27 cellular contexts compared by ENCODE assay signal in genomic region chr18:77077401-77077800, GRCh38. TPM values are rescaled to one million over a fixed set of nuclear protein-coding genes. Genes with fewer than 3 reads are reported as not detected.
DNase-seq lines count a peak whose midpoint lies in the region; ATAC-seq and TF ChIP-seq lines count a peak whose summit lies in the region.
"Had no signal": no experiment of that assay in that cellular context is flagged by ENCODE, and none has a peak within 500 bp of the region (broad histone marks: within the 10 kb centered on the region; RNA-seq: fewer than 3 reads in every experiment).

No MANE protein-coding gene starts in this region.

- H3K4me3 Mint-ChIP-seq in CD8-positive, alpha-beta memory T cell = peak overlapping the region in 2 of 7 donors; percentile 32 to 38
- no peak overlapping the region for H3K4me3 Mint-ChIP-seq in activated CD8-positive, alpha-beta memory T cell treated with anti-CD3 and anti-CD28 coated beads, Interleukin-2, amount 10 ng/mL, durations not matched to agents 7 days and 5 days
- no peak overlapping the region for H3K4me3 Mint-ChIP-seq in natural killer cell treated with Interleukin-12 subunit alpha and Interleukin-12 subunit beta and Interleukin-15 and Interleukin-18, amount 100 ng/mL, for 72 hours
- H3K4me3 Mint-ChIP-seq: activated CD4-positive, alpha-beta T cell treated with anti-CD3 and anti-CD28 coated beads, Interleukin-2, amount 10 ng/mL, durations not matched to agents 7 days and 5 days; nephron had no signal

- H3K36me3 ChIP-seq in CD8-positive, alpha-beta memory T cell (ENCODE audit: insufficient read depth, low read length) = no peaks in the 10 kb centered on the region
- H3K36me3 ChIP-seq in osteoblast (ENCODE audit: insufficient read depth, low read length) = no peaks in the 10 kb centered on the region
- H3K36me3 ChIP-seq: left ventricle myocardium inferior, ovary had no signal

- H3K36me3 Mint-ChIP-seq in CD8-positive, alpha-beta memory T cell = peaks cover 0 to 55% (median 11%) of the 10 kb centered on the region in 3 donors
- H3K36me3 Mint-ChIP-seq in activated CD8-positive, alpha-beta memory T cell treated with anti-CD3 and anti-CD28 coated beads, Interleukin-2, amount 10 ng/mL, durations not matched to agents 7 days and 5 days = peaks cover 54% of the 10 kb centered on the region
- H3K36me3 Mint-ChIP-seq in natural killer cell treated with Interleukin-12 subunit alpha and Interleukin-12 subunit beta and Interleukin-15 and Interleukin-18, amount 100 ng/mL, for 72 hours = peaks cover 9% of the 10 kb centered on the region

- H3K4me1 ChIP-seq in CD8-positive, alpha-beta memory T cell (ENCODE audit: insufficient read depth, low read length) = peaks cover 49% of the 10 kb centered on the region
- peaks cover 19% of the 10 kb centered on the region for H3K4me1 ChIP-seq in osteoblast (ENCODE audit: insufficient read depth, low read length)

- no peak overlapping the region for H3K4me2 ChIP-seq in osteoblast (ENCODE audit: insufficient read depth, low read length)

- CTCF ChIA-PET in CD8-positive, alpha-beta memory T cell (lab: Charles Lee) = no interaction called here
- CTCF ChIA-PET in activated CD8-positive, alpha-beta memory T cell treated with anti-CD3 and anti-CD28 coated beads, Interleukin-2, amount 10 ng/mL, durations not matched to agents 7 days and 5 days (lab: Charles Lee) = interaction anchor here (1.4 kb wide), 1 partner anchor 46 kb away, joined by 5 read pairs; no protein-coding TSS in a partner anchor

- no peak for ATAC-seq in activated CD8-positive, alpha-beta memory T cell treated with anti-CD3 and anti-CD28 coated beads, Interleukin-2, amount 10 ng/mL, durations not matched to agents 7 days and 5 days
- no peak for ATAC-seq in natural killer cell treated with Interleukin-12 subunit alpha and Interleukin-12 subunit beta and Interleukin-15 and Interleukin-18, amount 100 ng/mL, for 72 hours
- ATAC-seq in GM18502 (IDR thresholded peaks at IDR 0.05; ENCODE audit: poor library complexity, unreplicated experiment) (no peak), HG03521 (IDR thresholded peaks at IDR 0.05; ENCODE audit: unreplicated experiment) (no peak)
- ATAC-seq: body of pancreas; K562; stimulated activated naive CD8-positive, alpha-beta T cell treated with anti-CD3 and anti-CD28 coated beads, Interleukin-15, Interleukin-2, amounts not matched to agents 100 U/mL and 50 U/mL, for 24 hours had no signal

- H3K79me2 ChIP-seq in osteoblast (ENCODE audit: insufficient read depth, low read length) = no peaks in the 10 kb centered on the region

- no peak overlapping the region for H3K27ac ChIP-seq in CD8-positive, alpha-beta memory T cell (ENCODE audit: low read depth, low read length)
- no peak overlapping the region for H3K27ac ChIP-seq in osteoblast (ENCODE audit: low read depth, low read length)
- H3K27ac ChIP-seq: body of pancreas, C4-2B, left ventricle myocardium inferior, ovary had no signal

- no peaks in the 10 kb centered on the region for H3K27me3 Mint-ChIP-seq in CD8-positive, alpha-beta memory T cell
- no peaks in the 10 kb centered on the region for H3K27me3 Mint-ChIP-seq in activated CD8-positive, alpha-beta memory T cell treated with anti-CD3 and anti-CD28 coated beads, Interleukin-2, amount 10 ng/mL, durations not matched to agents 7 days and 5 days
- no peaks in the 10 kb centered on the region for H3K27me3 Mint-ChIP-seq in natural killer cell treated with Interleukin-12 subunit alpha and Interleukin-12 subunit beta and Interleukin-15 and Interleukin-18, amount 100 ng/mL, for 72 hours
- H3K27me3 Mint-ChIP-seq: activated CD4-positive, alpha-beta T cell treated with anti-CD3 and anti-CD28 coated beads, Interleukin-2, amount 10 ng/mL, durations not matched to agents 7 days and 5 days had no signal

- peak; percentile 50 for DNase-seq in activated CD8-positive, alpha-beta memory T cell treated with anti-CD3 and anti-CD28 coated beads for 24 hours
- no peak for DNase-seq in activated CD8-positive, alpha-beta memory T cell treated with anti-CD3 and anti-CD28 coated beads, Interleukin-2, amount 50 U/mL, for 4 hours
- no peak for DNase-seq in CD8-positive, alpha-beta memory T cell
- DNase-seq in activated CD8-positive, alpha-beta memory T cell treated with anti-CD3 and anti-CD28 coated beads, Interleukin-2, amount 10 ng/mL, durations not matched to agents 7 days and 5 days = no peak
- DNase-seq in natural killer cell treated with Interleukin-12 subunit alpha and Interleukin-12 subunit beta and Interleukin-15 and Interleukin-18, amount 100 ng/mL, for 72 hours (ENCODE audit: low spot score) = no peak
- no peak for DNase-seq in osteoblast (ENCODE audit: insufficient read length, low spot score, missing footprints)
- DNase-seq: 8988T; activated CD4-positive, alpha-beta T cell treated with anti-CD3 and anti-CD28 coated beads, Interleukin-2, amount 10 ng/mL, durations not matched to agents 7 days and 5 days; body of pancreas; cerebellar nuclear complex; islet precursor cell; left ventricle myocardium inferior; midbrain; NCI-H1092; NCI-H1694; NCI-H2171; NCI-H510A; ovary; SIG-M5; stimulated activated naive CD8-positive, alpha-beta T cell treated with anti-CD3 and anti-CD28 coated beads, Interleukin-15, Interleukin-2, amounts not matched to agents 100 U/mL and 50 U/mL, for 24 hours; T-helper 9 cell had no signal

- H3K27ac Mint-ChIP-seq in CD8-positive, alpha-beta memory T cell = peak overlapping the region in 6 of 8 donors; percentile 65 to 90 (median 80)
- peak overlapping the region; percentile 41 for H3K27ac Mint-ChIP-seq in activated CD8-positive, alpha-beta memory T cell treated with anti-CD3 and anti-CD28 coated beads, Interleukin-2, amount 10 ng/mL, durations not matched to agents 7 days and 5 days
- peak overlapping the region; percentile 90 to 97 for H3K27ac Mint-ChIP-seq in natural killer cell treated with Interleukin-12 subunit alpha and Interleukin-12 subunit beta and Interleukin-15 and Interleukin-18, amount 100 ng/mL, for 72 hours
- H3K27ac Mint-ChIP-seq: activated T-helper 2 cell treated with anti-CD3 and anti-CD28 coated beads, Interferon-gamma antibody, Interleukin-2, Interleukin-4, amounts not matched to agents 10 μg/mL and 5 μg/mL and 100 μg/mL, durations not matched to agents 14 hours and 24 hours and 36 hours had no signal

- no peaks in the 10 kb centered on the region for H3K9me3 Mint-ChIP-seq in CD8-positive, alpha-beta memory T cell
- no peaks in the 10 kb centered on the region for H3K9me3 Mint-ChIP-seq in activated CD8-positive, alpha-beta memory T cell treated with anti-CD3 and anti-CD28 coated beads, Interleukin-2, amount 10 ng/mL, durations not matched to agents 7 days and 5 days (ENCODE audit: low read depth)
- no peaks in the 10 kb centered on the region for H3K9me3 Mint-ChIP-seq in natural killer cell treated with Interleukin-12 subunit alpha and Interleukin-12 subunit beta and Interleukin-15 and Interleukin-18, amount 100 ng/mL, for 72 hours
- H3K9me3 Mint-ChIP-seq: activated CD4-positive, alpha-beta T cell treated with anti-CD3 and anti-CD28 coated beads, Interleukin-2, amount 10 ng/mL, durations not matched to agents 7 days and 5 days; activated T-helper 2 cell treated with anti-CD3 and anti-CD28 coated beads, Interferon-gamma antibody, Interleukin-2, Interleukin-4, amounts not matched to agents 10 μg/mL and 5 μg/mL and 100 μg/mL, durations not matched to agents 14 hours and 24 hours and 36 hours had no signal

- TF ChIP-seq CTCF in osteoblast (IDR thresholded peaks at IDR 0.05; ENCODE audit: extremely low read depth, low read depth, low read length) = no peak

- POLR2A ChIA-PET in CD8-positive, alpha-beta memory T cell (lab: Charles Lee) = no interaction called here

- no peaks in the 10 kb centered on the region for H3K27me3 ChIP-seq in CD8-positive, alpha-beta memory T cell (ENCODE audit: insufficient read depth, low read length, poor library complexity, severe bottlenecking)
- H3K27me3 ChIP-seq in osteoblast (ENCODE audit: insufficient read depth, low read length) = no peaks in the 10 kb centered on the region
- H3K27me3 ChIP-seq: body of pancreas, ovary had no signal

- no peak overlapping the region for H2AFZ ChIP-seq in osteoblast (ENCODE audit: low read length)

- H3K4me1 Mint-ChIP-seq in CD8-positive, alpha-beta memory T cell = peaks cover 80 to 99% (median 94%) of the 10 kb centered on the region in 3 donors
- peaks cover 78% of the 10 kb centered on the region for H3K4me1 Mint-ChIP-seq in activated CD8-positive, alpha-beta memory T cell treated with anti-CD3 and anti-CD28 coated beads, Interleukin-2, amount 10 ng/mL, durations not matched to agents 7 days and 5 days
- peaks cover 76 to 88% of the 10 kb centered on the region in 2 donors for H3K4me1 Mint-ChIP-seq in natural killer cell treated with Interleukin-12 subunit alpha and Interleukin-12 subunit beta and Interleukin-15 and Interleukin-18, amount 100 ng/mL, for 72 hours (ENCODE audit: low read depth in 2 of 2)

- H4K20me1 ChIP-seq in osteoblast (ENCODE audit: insufficient read depth, low read length) = no peaks in the 10 kb centered on the region

- no peak overlapping the region for H3K4me3 ChIP-seq in CD8-positive, alpha-beta memory T cell (ENCODE audit: low read length)
- H3K4me3 ChIP-seq in osteoblast (ENCODE audit: insufficient read depth, low read length) = no peak overlapping the region
- H3K4me3 ChIP-seq: body of pancreas, K562, left ventricle myocardium inferior, ovary had no signal

- H3K9me3 ChIP-seq in CD8-positive, alpha-beta memory T cell (ENCODE audit: low read length) = no peaks in the 10 kb centered on the region
- no peaks in the 10 kb centered on the region for H3K9me3 ChIP-seq in osteoblast (ENCODE audit: low read depth, low read length)
- H3K9me3 ChIP-seq: body of pancreas, left ventricle myocardium inferior, ovary had no signal

RNA-seq across cellular contexts. Expression of gene MBP, which starts 55.2 kb away (rescaled TPM):
- 10 to 100 TPM; 59.5 to 60.0 TPM for total RNA-seq in CD8-positive, alpha-beta memory T cell
- polyA plus RNA-seq in CD8-positive, alpha-beta memory T cell = 196 TPM
- total RNA-seq in activated CD8-positive, alpha-beta memory T cell treated with anti-CD3 and anti-CD28 coated beads, Interleukin-2, amount 10 ng/mL, durations not matched to agents 7 days and 5 days = 100 to 1,000 TPM in 1 of 2 experiments, 10 to 100 TPM in 1; 94.7 to 101 TPM
- total RNA-seq in natural killer cell treated with Interleukin-12 subunit alpha and Interleukin-12 subunit beta and Interleukin-15 and Interleukin-18, amount 100 ng/mL, for 72 hours = 10 to 100 TPM; 62.5 to 77.6 TPM
- total RNA-seq in osteoblast = 1.5 and 2.2 TPM in 2 replicates
- polyA plus RNA-seq: K562 had no signal

Comparison
In these comparisons a context has a peak if more than half of its experiments do, and no peak if none do; other contexts are left out.
1. H3K27ac Mint-ChIP-seq: peak in every context shown above with its lines; median percentile 94 in natural killer cell treated with Interleukin-12 subunit alpha and Interleukin-12 subunit beta and Interleukin-15 and Interleukin-18, amount 100 ng/mL, for 72 hours; 80 in CD8-positive, alpha-beta memory T cell; 41 in activated CD8-positive, alpha-beta memory T cell treated with anti-CD3 and anti-CD28 coated beads, Interleukin-2, amount 10 ng/mL, durations not matched to agents 7 days and 5 days.
2. RNA of gene MBP, which starts 55.2 kb away (total RNA-seq): 94.7 to 101 TPM in activated CD8-positive, alpha-beta memory T cell treated with anti-CD3 and anti-CD28 coated beads, Interleukin-2, amount 10 ng/mL, durations not matched to agents 7 days and 5 days, 62.5 to 77.6 TPM in natural killer cell treated with Interleukin-12 subunit alpha and Interleukin-12 subunit beta and Interleukin-15 and Interleukin-18, amount 100 ng/mL, for 72 hours and 59.5 to 60.0 TPM in CD8-positive, alpha-beta memory T cell; 1.5 to 2.2 TPM in osteoblast; every median in the first group is over 10 times any median in the second.